20 cellular contexts compared by ENCODE assay signal in the genomic region with DNA sequence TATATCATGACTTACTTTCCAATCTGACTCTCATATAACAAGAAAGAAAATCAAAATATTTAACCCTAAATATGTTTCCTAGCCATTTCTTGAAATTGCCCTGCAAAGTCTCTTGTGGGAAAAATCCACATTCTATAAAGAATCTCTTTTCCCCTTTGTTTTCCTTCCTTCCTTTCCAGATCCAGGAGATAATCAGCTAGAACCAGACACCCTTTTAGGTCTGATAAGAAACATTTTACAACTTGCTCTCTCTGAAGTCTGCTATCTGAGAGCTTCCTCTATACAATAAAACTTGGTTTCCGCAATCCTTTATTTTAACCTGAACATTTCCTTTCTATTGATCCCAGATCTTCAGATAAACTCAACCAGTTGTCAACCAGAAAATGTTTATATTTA.
"Had no signal": no experiment of that assay in that cellular context is flagged by ENCODE, and none has a peak within 500 bp of the region (broad histone marks: within the 10 kb centered on the region; RNA-seq: fewer than 3 reads in every experiment).

No MANE protein-coding gene starts in this region.

- H3K4me3 Mint-ChIP-seq: endodermal cell, immature natural killer cell, natural killer cell, neural progenitor cell had no signal

- H3K36me3 ChIP-seq: gastrocnemius medialis, heart right ventricle, left ventricle myocardium inferior, neural progenitor cell, pancreas had no signal

- H3K27ac ChIP-seq: gastrocnemius medialis, heart right ventricle, left ventricle myocardium inferior, neural progenitor cell, pancreas had no signal

- H3K27ac Mint-ChIP-seq: endodermal cell, immature natural killer cell, natural killer cell, progenitor cell of endocrine pancreas had no signal

- H3K36me3 Mint-ChIP-seq: immature natural killer cell, natural killer cell, neural progenitor cell had no signal

- H3K4me1 ChIP-seq: pancreas had no signal

- H3K27me3 Mint-ChIP-seq: progenitor cell of endocrine pancreas had no signal

- H3K9ac ChIP-seq: neural progenitor cell had no signal

- H3K4me3 ChIP-seq: coronary artery, gastrocnemius medialis, heart right ventricle, left ventricle myocardium inferior, lung, neural progenitor cell, pancreas had no signal

- H3K4me1 Mint-ChIP-seq: immature natural killer cell, natural killer cell had no signal

- H3K9me3 Mint-ChIP-seq: endodermal cell, immature natural killer cell, natural killer cell had no signal

- H3K27me3 ChIP-seq: gastrocnemius medialis, heart right ventricle, neural progenitor cell, pancreas had no signal

- FAIRE-seq: keratinocyte, pancreas had no signal

- H3K9me3 ChIP-seq: gastrocnemius medialis, heart right ventricle, left ventricle myocardium inferior, pancreas had no signal

- DNase-seq: caudate nucleus; effector CD4-positive, alpha-beta T cell; endodermal cell; gastrocnemius medialis; heart right ventricle; immature natural killer cell; left ventricle myocardium inferior; natural killer cell; nucleus accumbens; pancreas; stimulated activated CD4-positive, alpha-beta T cell treated with anti-CD3 and anti-CD28 coated beads, Interleukin-15, amount 100 ng/mL, for 24 hours; stimulated activated CD4-positive, alpha-beta T cell treated with anti-CD3 and anti-CD28 coated beads, Interleukin-1b, Interleukin-23, amount 100 ng/mL, for 48 hours; stimulated activated CD4-positive, alpha-beta T cell treated with anti-CD3 and anti-CD28 coated beads, Interleukin-4, amount 100 ng/mL, for 24 hours; stimulated activated naive CD4-positive, alpha-beta T cell treated with Interleukin-2 at 50 U/mL for 16 hours; trophoblast cell had no signal
